In the genomic region with DNA sequence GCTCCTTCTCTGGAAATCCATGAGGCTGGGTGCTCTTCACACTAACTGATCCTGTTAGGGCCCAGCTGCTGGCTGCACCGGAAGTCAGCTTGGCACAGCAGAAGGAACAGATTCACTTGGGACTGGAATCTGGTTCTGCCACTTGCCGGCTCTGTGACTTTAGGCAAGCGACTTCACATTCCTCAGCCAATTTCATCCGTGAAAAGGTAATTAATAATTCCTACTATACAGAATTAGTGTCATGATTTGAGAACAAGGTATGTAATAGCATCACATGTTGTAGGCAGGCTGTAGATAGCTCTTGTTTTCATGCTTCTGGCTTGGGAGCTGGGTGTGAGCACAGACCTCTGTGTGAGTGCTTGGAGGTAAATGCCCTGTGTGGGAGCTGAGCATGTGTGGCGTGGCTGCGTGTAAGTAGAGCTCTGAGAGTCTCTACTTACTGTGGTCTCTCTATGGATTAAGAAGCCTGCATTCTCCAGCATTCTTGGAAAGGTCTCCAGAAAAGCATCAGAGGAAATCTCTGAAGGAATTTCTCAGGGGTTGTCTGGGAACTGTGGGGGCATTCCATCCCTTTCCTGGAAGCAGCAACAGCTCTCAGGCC, we compare ENCODE assay signal across 13 cellular contexts. TPM values are rescaled to one million over a fixed set of nuclear protein-coding genes. Genes with fewer than 3 reads are reported as not detected.
A peak's percentile ranks its signal among the peaks of the same experiment; 100 is the strongest.
DNase-seq lines count a peak whose midpoint lies in the region; ATAC-seq and TF ChIP-seq lines count a peak whose summit lies in the region.
"Had no signal": no experiment of that assay in that cellular context is flagged by ENCODE, and none has a peak within 500 bp of the region (broad histone marks: within the 10 kb centered on the region; RNA-seq: fewer than 3 reads in every experiment).

No MANE protein-coding gene starts in this region.

- POLR2A ChIA-PET in Caco-2 (lab: Charles Lee) = interaction anchor here (0.6 kb wide), 1 partner anchor 221 kb away, joined by 3 read pairs; no protein-coding TSS in a partner anchor

- no peak for DNase-seq in Caco-2
- DNase-seq in NCI-H2171 treated with DMSO at 0.1 percent for 48 hours (lab: John Stamatoyannopoulos, UW) = peak; percentile 57
- DNase-seq in tibial artery = no peak
- DNase-seq in superior temporal gyrus (ENCODE audit: extremely low spot score) = no peak
- DNase-seq in NCI-H69 (lab: John Stamatoyannopoulos, UW) = no peak
- DNase-seq: aorta; CD4-positive, alpha-beta T cell; naive thymus-derived CD4-positive, alpha-beta T cell; Right ventricle myocardium superior; stimulated activated CD4-positive, alpha-beta T cell treated with anti-CD3 and anti-CD28 coated beads, Interleukin-2, amount 100 ng/mL, for 24 hours had no signal

- no peak for ATAC-seq in HG03108 (IDR thresholded peaks at IDR 0.05; ENCODE audit: unreplicated experiment)
- ATAC-seq: naive thymus-derived CD4-positive, alpha-beta T cell had no signal

- no TSS peak for BruUV-seq in Caco-2 (replicated peaks; lab: Mats Ljungman, UMichigan)

- TF ChIP-seq CTCF in Caco-2 (IDR thresholded peaks at IDR 0.05; ENCODE audit: insufficient read depth in 1 of 2, low read depth in 1 of 2, low read length in 1 of 2, severe bottlenecking in 1 of 2, unreplicated experiment in 1 of 2) = no peak
- no peak for TF ChIP-seq CTCF in nephron (IDR thresholded peaks at IDR 0.05; ENCODE audit: unreplicated experiment in 3 of 3)
- TF ChIP-seq CTCF in tibial artery (IDR thresholded peaks at IDR 0.05) = no peak

- H3K27me3 ChIP-seq in Caco-2 (replicated peaks; ENCODE audit: control insufficient read depth, insufficient read depth, low read length) = no peaks in the 10 kb centered on the region
- no peaks in the 10 kb centered on the region for H3K27me3 ChIP-seq in ectodermal cell (ENCODE audit: control insufficient read depth, insufficient read depth, low read length, poor library complexity, severe bottlenecking)
- no peaks in the 10 kb centered on the region for H3K27me3 ChIP-seq in tibial artery

- H3K36me3 Mint-ChIP-seq in Caco-2 (ENCODE audit: insufficient read depth, unreplicated experiment) = no peaks in the 10 kb centered on the region
- no peaks in the 10 kb centered on the region for H3K36me3 Mint-ChIP-seq in nephron (ENCODE audit: low read depth)

- intact Hi-C loops in Caco-2 (cut with micrococcal nuclease; ENCODE audit: unreplicated experiment) (no loop called here), tibial artery (cut with DNase I; ENCODE audit: low total_unique reads) (no loop called here)

- H3K27ac ChIP-seq in ectodermal cell (ENCODE audit: insufficient read depth, low read depth, low read length, poor library complexity, severe bottlenecking) = peak overlapping the region; percentile 60
- H3K27ac ChIP-seq in tibial artery = no peak overlapping the region

- peaks cover 10% of the 10 kb centered on the region for H3K9me3 Mint-ChIP-seq in Caco-2 (ENCODE audit: unreplicated experiment)
- H3K9me3 Mint-ChIP-seq in nephron = no peaks in the 10 kb centered on the region
- H3K9me3 Mint-ChIP-seq: CD4-positive, alpha-beta T cell had no signal

- H3K4me3 Mint-ChIP-seq in Caco-2 (ENCODE audit: unreplicated experiment) (no peak overlapping the region), nephron (no peak overlapping the region)
- H3K4me3 Mint-ChIP-seq: CD4-positive, alpha-beta T cell; naive thymus-derived CD4-positive, alpha-beta T cell had no signal

- H3K4me1 ChIP-seq in Caco-2 (peaks cover 21% of the 10 kb centered on the region), ectodermal cell (ENCODE audit: control insufficient read depth, insufficient read depth, low read length) (peaks cover 16% of the 10 kb centered on the region), tibial artery (peaks cover 0 to 9% (median 8%) of the 10 kb centered on the region in 4 donors)

- 80 to 81% methylated on average over 5 to 6 of the region's 6 CpGs for WGBS in ectodermal cell, 2 experiments

- H3K36me3 ChIP-seq in Caco-2 (ENCODE audit: control insufficient read depth, insufficient read depth, low read length) = no peaks in the 10 kb centered on the region
- H3K36me3 ChIP-seq in ectodermal cell (ENCODE audit: control insufficient read depth, insufficient read depth, low read length) = no peaks in the 10 kb centered on the region
- no peaks in the 10 kb centered on the region for H3K36me3 ChIP-seq in tibial artery

- H3K27me3 Mint-ChIP-seq in Caco-2 (ENCODE audit: insufficient read depth, unreplicated experiment) (no peaks in the 10 kb centered on the region), nephron (ENCODE audit: low read depth) (no peaks in the 10 kb centered on the region)

- no peak overlapping the region for H3K4me3 ChIP-seq in Caco-2 (ENCODE audit: low read depth, low read length)
- no peak overlapping the region for H3K4me3 ChIP-seq in ectodermal cell (ENCODE audit: insufficient read depth, low read depth, low read length)
- H3K4me3 ChIP-seq in tibial artery = no peak overlapping the region

- H3K27ac Mint-ChIP-seq in Caco-2 (ENCODE audit: unreplicated experiment) (peak overlapping the region; percentile 70), nephron (peak overlapping the region; percentile 79 to 98 (median 79))
- H3K27ac Mint-ChIP-seq: CD4-positive, alpha-beta T cell; naive thymus-derived CD4-positive, alpha-beta T cell had no signal

- H3K4me1 Mint-ChIP-seq in Caco-2 (ENCODE audit: low read depth, unreplicated experiment) (peaks cover 21% of the 10 kb centered on the region), nephron (peaks cover 28% of the 10 kb centered on the region)

- no peaks in the 10 kb centered on the region for H3K9me3 ChIP-seq in Caco-2
- no peaks in the 10 kb centered on the region for H3K9me3 ChIP-seq in ectodermal cell (ENCODE audit: control insufficient read depth, low read length)
- no peaks in the 10 kb centered on the region for H3K9me3 ChIP-seq in tibial artery

- CTCF ChIA-PET in Caco-2 (lab: Charles Lee) = no interaction called here

RNA-seq across cellular contexts. Expression of gene PPM1J, which starts 47.5 kb away (rescaled TPM):
- 1.1 and 1.5 TPM in 2 replicates for total RNA-seq in Caco-2 (2022)
- polyA plus RNA-seq in ectodermal cell (2013, experiment 1 of 4) = 1.8 TPM
- polyA plus RNA-seq in ectodermal cell (2013, experiment 2 of 4) = 1.7 TPM
- 0.91 TPM for polyA plus RNA-seq in ectodermal cell (2013, experiment 3 of 4)
- 1.1 TPM for polyA plus RNA-seq in ectodermal cell (2013, experiment 4 of 4)
- polyA plus RNA-seq: naive thymus-derived CD4-positive, alpha-beta T cell had no signal

RNA-seq across cellular contexts. Expression of gene RHOC, which starts 55.7 kb away (rescaled TPM):
- 128 and 134 TPM in 2 replicates for total RNA-seq in Caco-2 (2022)
- polyA plus RNA-seq in ectodermal cell (2013, experiment 1 of 4) = 42.2 TPM
- 52.4 TPM for polyA plus RNA-seq in ectodermal cell (2013, experiment 2 of 4)
- 45.9 TPM for polyA plus RNA-seq in ectodermal cell (2013, experiment 3 of 4)
- 55.5 TPM for polyA plus RNA-seq in ectodermal cell (2013, experiment 4 of 4)
